ENCODE assay signal across 2 cellular contexts in the genomic region with DNA sequence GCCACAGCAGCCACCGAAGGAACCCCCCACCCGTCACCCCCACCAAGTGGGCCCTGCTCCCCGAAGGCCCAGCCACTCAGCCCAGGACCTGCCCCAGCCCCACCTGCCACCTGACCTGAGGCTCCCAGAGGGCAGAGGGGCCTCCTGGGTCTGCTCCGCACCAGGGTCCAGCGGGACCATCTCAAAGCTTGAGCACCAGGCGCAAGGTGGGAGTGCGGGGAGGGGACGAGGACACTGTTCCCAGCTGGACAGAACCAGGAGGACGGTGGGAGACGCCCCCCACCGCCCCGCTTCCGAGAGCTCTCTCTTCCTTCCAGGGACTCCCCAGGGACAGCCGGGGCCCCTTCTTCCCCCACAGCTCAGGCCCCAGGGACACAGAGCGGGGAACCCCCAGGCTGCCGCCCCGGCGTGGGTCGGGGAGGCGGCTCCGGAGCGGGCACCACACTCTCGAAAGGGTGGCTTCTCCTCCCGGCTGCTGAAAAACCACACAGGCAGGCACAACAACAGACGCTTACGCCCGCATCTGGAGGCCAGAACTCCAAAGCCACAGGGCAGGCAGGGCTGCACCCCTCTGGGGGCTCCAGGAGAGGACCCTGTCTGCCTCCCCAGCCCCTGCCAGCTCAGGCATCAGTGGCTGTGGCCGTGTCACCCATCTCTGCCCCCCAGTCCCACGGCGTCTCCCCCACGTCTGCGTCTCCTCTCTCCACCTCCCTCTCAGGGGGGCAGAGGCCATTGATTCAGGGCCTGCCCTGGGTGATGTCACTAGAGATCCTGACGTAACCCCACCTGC.
TF ChIP-seq lines count a peak whose summit lies in the region.

No MANE protein-coding gene starts in this region.

TF ChIP-seq in K562, 482 proteins besides CTCF, POLR2A, EP300 and RAD21:
- TF ChIP-seq CEBPG (CRISPR knock-in tag; IDR thresholded peaks at IDR 0.05) (peak; percentile 5; the same call in 1 of the 2 replicates), CEBPG (tag; conservative IDR thresholded peaks at IDR 0.05 in 1 of 2, IDR thresholded peaks at IDR 0.05 in 1 of 2) (no peak), RBM39 (optimal IDR thresholded peaks at IDR 0.05; ENCODE audit: low read depth, low read length) (no peak), FOXA3 (CRISPR knock-in tag; conservative IDR thresholded peaks at IDR 0.05 in 1 of 2, IDR thresholded peaks at IDR 0.05 in 1 of 2) (0 out of 4 replicates have a peak, but pooled peaks of 1 of the 2 experiments have one; percentile 51), SMARCB1 (IDR thresholded peaks at IDR 0.05; ENCODE audit: insufficient read length, low read depth) (no peak), SAFB2 (IDR thresholded peaks at IDR 0.05; ENCODE audit: borderline replicate concordance, low read depth, low read length, severe bottlenecking) (no peak)
- TF ChIP-seq, protein P1, sequence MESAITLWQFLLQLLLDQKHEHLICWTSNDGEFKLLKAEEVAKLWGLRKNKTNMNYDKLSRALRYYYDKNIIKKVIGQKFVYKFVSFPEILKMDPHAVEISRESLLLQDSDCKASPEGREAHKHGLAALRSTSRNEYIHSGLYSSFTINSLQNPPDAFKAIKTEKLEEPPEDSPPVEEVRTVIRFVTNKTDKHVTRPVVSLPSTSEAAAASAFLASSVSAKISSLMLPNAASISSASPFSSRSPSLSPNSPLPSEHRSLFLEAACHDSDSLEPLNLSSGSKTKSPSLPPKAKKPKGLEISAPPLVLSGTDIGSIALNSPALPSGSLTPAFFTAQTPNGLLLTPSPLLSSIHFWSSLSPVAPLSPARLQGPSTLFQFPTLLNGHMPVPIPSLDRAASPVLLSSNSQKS (CRISPR knock-in tag; IDR thresholded peaks at IDR 0.05) = no peak

TF ChIP-seq in HEK293T, 16 proteins besides CTCF, POLR2A, EP300 and RAD21:
- TF ChIP-seq L3MBTL2 (conservative IDR thresholded peaks at IDR 0.05) (no peak), FOXA1 (IDR thresholded peaks at IDR 0.05) (no peak), BHLHE40 (IDR thresholded peaks at IDR 0.05; ENCODE audit: borderline replicate concordance) (no peak), ELF4 (IDR thresholded peaks at IDR 0.05) (no peak), LEF1 (IDR thresholded peaks at IDR 0.05; ENCODE audit: borderline replicate concordance) (no peak), SP1 (IDR thresholded peaks at IDR 0.05) (no peak), ARNT (IDR thresholded peaks at IDR 0.05) (no peak), CTBP1 (IDR thresholded peaks at IDR 0.05; ENCODE audit: borderline replicate concordance) (no peak), NFRKB (IDR thresholded peaks at IDR 0.05) (no peak), FOXK2 (IDR thresholded peaks at IDR 0.05) (no peak), SUZ12 (IDR thresholded peaks at IDR 0.05) (no peak), TARDBP (IDR thresholded peaks at IDR 0.05) (no peak), HDGF (IDR thresholded peaks at IDR 0.05; ENCODE audit: borderline replicate concordance) (no peak), FOXM1 (IDR thresholded peaks at IDR 0.05; ENCODE audit: borderline replicate concordance) (no peak)
